Comparison of ENCODE assay signal across 1 cellular context in the genomic region with DNA sequence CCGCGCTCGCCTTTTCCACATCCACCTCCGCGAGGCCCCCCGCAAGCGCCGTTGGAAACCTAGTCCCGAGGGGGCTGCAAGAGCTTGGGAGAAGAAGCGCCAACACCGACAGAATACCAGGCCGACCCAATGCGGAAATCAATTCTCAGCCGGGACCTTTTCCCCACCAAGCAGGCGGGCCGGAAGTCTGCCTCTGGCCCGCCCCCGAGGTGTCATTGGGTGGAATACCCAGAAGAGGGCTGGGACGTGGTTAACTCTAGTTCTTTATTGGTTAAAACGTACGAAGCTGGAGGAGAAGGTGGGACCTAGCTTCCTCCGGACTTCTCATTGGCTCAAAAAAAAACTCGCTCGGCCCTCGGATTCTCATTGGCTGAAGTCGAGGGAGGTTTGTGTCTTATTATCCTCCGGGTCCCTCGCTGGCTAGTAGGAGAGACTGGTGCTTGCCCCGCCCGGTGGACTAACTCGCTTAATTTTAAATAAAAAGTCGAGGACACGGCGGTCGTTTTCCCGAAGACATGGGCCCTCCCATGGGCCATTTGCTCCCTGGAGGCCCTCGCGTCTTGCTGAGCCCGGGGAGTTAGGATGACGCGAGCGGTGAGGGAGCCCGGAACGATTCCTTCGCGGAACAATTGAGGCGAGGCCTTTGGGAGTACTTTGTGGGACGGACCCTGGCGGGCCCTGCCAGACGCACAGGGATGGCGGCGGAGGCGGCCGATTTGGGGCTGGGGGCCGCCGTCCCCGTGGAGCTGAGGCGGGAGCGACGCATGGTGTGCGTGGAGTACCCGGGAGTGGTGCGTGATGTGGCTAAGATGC.
TF ChIP-seq lines count a peak whose summit lies in the region.

A gene with protein sequence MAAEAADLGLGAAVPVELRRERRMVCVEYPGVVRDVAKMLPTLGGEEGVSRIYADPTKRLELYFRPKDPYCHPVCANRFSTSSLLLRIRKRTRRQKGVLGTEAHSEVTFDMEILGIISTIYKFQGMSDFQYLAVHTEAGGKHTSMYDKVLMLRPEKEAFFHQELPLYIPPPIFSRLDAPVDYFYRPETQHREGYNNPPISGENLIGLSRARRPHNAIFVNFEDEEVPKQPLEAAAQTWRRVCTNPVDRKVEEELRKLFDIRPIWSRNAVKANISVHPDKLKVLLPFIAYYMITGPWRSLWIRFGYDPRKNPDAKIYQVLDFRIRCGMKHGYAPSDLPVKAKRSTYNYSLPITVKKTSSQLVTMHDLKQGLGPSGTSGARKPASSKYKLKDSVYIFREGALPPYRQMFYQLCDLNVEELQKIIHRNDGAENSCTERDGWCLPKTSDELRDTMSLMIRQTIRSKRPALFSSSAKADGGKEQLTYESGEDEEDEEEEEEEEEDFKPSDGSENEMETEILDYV (plus strand): TSS at position 681 of the 813 bp plus-strand sequence. CDS start 15 bp downstream, at position 696.

TF ChIP-seq in HCT116, 20 proteins besides CTCF, POLR2A, EP300 and RAD21 (continued from another document):
- TF ChIP-seq, protein P1, sequence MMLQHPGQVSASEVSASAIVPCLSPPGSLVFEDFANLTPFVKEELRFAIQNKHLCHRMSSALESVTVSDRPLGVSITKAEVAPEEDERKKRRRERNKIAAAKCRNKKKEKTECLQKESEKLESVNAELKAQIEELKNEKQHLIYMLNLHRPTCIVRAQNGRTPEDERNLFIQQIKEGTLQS (IDR thresholded peaks at IDR 0.05) = no peak
- TF ChIP-seq EZH2phosphoT487 (IDR thresholded peaks at IDR 0.05; ENCODE audit: borderline replicate concordance) (no peak), YY1 (IDR thresholded peaks at IDR 0.05; ENCODE audit: extremely low read depth, insufficient replicate concordance, low read depth, low read length) (peak; percentile 91), ZFX (IDR thresholded peaks at IDR 0.05) (peak; percentile 31; the same call in 1 of the 2 replicates), EZH2 (IDR thresholded peaks at IDR 0.05) (no peak), FOSL1 (IDR thresholded peaks at IDR 0.05; ENCODE audit: low read depth) (no peak), SP1 (IDR thresholded peaks at IDR 0.05; ENCODE audit: low read depth) (peak; percentile 73), TCF7L2 (IDR thresholded peaks at IDR 0.05; ENCODE audit: borderline replicate concordance, extremely low read depth, insufficient read depth, insufficient read length) (peak; percentile 39), POLR2AphosphoS5 (IDR thresholded peaks at IDR 0.05; ENCODE audit: low read depth, low read length) (peak; percentile 91), ZNF274 (IDR thresholded peaks at IDR 0.05; ENCODE audit: low read depth, low read length) (no peak), CEBPB (IDR thresholded peaks at IDR 0.05; ENCODE audit: low read depth) (no peak), JUND (IDR thresholded peaks at IDR 0.05) (no peak)
- TF ChIP-seq, protein P2, sequence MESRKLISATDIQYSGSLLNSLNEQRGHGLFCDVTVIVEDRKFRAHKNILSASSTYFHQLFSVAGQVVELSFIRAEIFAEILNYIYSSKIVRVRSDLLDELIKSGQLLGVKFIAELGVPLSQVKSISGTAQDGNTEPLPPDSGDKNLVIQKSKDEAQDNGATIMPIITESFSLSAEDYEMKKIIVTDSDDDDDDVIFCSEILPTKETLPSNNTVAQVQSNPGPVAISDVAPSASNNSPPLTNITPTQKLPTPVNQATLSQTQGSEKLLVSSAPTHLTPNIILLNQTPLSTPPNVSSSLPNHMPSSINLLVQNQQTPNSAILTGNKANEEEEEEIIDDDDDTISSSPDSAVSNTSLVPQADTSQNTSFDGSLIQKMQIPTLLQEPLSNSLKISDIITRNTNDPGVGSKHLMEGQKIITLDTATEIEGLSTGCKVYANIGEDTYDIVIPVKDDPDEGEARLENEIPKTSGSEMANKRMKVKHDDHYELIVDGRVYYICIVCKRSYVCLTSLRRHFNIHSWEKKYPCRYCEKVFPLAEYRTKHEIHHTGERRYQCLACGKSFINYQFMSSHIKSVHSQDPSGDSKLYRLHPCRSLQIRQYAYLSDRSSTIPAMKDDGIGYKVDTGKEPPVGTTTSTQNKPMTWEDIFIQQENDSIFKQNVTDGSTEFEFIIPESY (IDR thresholded peaks at IDR 0.05; ENCODE audit: extremely low read depth, insufficient replicate concordance, low read length) = peak; percentile 12
- TF ChIP-seq, protein P3, sequence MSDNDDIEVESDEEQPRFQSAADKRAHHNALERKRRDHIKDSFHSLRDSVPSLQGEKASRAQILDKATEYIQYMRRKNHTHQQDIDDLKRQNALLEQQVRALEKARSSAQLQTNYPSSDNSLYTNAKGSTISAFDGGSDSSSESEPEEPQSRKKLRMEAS (IDR thresholded peaks at IDR 0.05) = peak; percentile 56; the same call in 1 of the 2 replicates
TF ChIP-seq in HCT116: peak in this region for 10.
